In genomic region chr7:88184848-88185304, GRCh38 we compare ENCODE assay signal across 1 cellular context.
TF ChIP-seq lines count a peak whose summit lies in the region.

No MANE protein-coding gene starts in this region.

TF ChIP-seq in GM12878, 131 proteins besides CTCF, POLR2A, EP300 and RAD21 (continued from another document):
- no peak for TF ChIP-seq ZNF207 (IDR thresholded peaks at IDR 0.05; ENCODE audit: borderline replicate concordance)
- TF ChIP-seq GATAD2B (conservative IDR thresholded peaks at IDR 0.05; ENCODE audit: low read depth) = no peak
- no peak for TF ChIP-seq KAT2A (conservative IDR thresholded peaks at IDR 0.05; ENCODE audit: control insufficient read depth, low read depth, low read length)
- no peak for TF ChIP-seq ZNF622 (IDR thresholded peaks at IDR 0.05)
- peak; percentile 80 for TF ChIP-seq ZNF687 (IDR thresholded peaks at IDR 0.05)
- no peak for TF ChIP-seq MAX (IDR thresholded peaks at IDR 0.05; ENCODE audit: low read depth, low read length)
- TF ChIP-seq SUZ12 (IDR thresholded peaks at IDR 0.05; ENCODE audit: unreplicated experiment) = no peak
- no peak for TF ChIP-seq MYB (IDR thresholded peaks at IDR 0.05; ENCODE audit: borderline replicate concordance, low read depth, low read length)
- TF ChIP-seq CHD1 (IDR thresholded peaks at IDR 0.05; ENCODE audit: low read depth, low read length) = no peak
- TF ChIP-seq JUND (IDR thresholded peaks at IDR 0.05; ENCODE audit: low read depth, low read length) = no peak
- TF ChIP-seq ATF2 (IDR thresholded peaks at IDR 0.05; ENCODE audit: low read length) = no peak
- peak; percentile 28; the same call in 1 of the 2 replicates for TF ChIP-seq ELK1 (IDR thresholded peaks at IDR 0.05; ENCODE audit: low read depth, low read length)
- TF ChIP-seq ZBTB11 (CRISPR knock-in tag; IDR thresholded peaks at IDR 0.05) = no peak
- TF ChIP-seq ZBED1 (IDR thresholded peaks at IDR 0.05; ENCODE audit: borderline replicate concordance) = no peak
- peak; percentile 85 for TF ChIP-seq RELB (IDR thresholded peaks at IDR 0.05; ENCODE audit: low read depth)
- no peak for TF ChIP-seq E2F8 (IDR thresholded peaks at IDR 0.05; ENCODE audit: low read depth, partially characterized antibody)
- TF ChIP-seq KDM1A (IDR thresholded peaks at IDR 0.05; ENCODE audit: borderline replicate concordance) = no peak
- no peak for TF ChIP-seq ZZZ3 (IDR thresholded peaks at IDR 0.05; ENCODE audit: control insufficient read depth, insufficient read length, low read depth)
- no peak for TF ChIP-seq STAT1 (conservative IDR thresholded peaks at IDR 0.05)
- no peak for TF ChIP-seq TCF7 (IDR thresholded peaks at IDR 0.05; ENCODE audit: borderline replicate concordance)
- TF ChIP-seq NBN (IDR thresholded peaks at IDR 0.05) = peak; percentile 57; the same call in 1 of the 2 replicates
- TF ChIP-seq RUNX3 (IDR thresholded peaks at IDR 0.05; ENCODE audit: low read length) = 0 out of 2 replicates have a peak, but pooled peaks have one; percentile 16
- TF ChIP-seq USF1 (IDR thresholded peaks at IDR 0.05; ENCODE audit: borderline replicate concordance, extremely low read length, insufficient read depth, low read depth, low read length) = no peak
- TF ChIP-seq MTA2 (IDR thresholded peaks at IDR 0.05; ENCODE audit: low read depth) = peak; percentile 86
- TF ChIP-seq NRF1 (conservative IDR thresholded peaks at IDR 0.05; ENCODE audit: low read depth, low read length) = no peak
- TF ChIP-seq SIX5 (IDR thresholded peaks at IDR 0.05; ENCODE audit: low read depth, low read length, severe bottlenecking) = no peak
- no peak for TF ChIP-seq STAT3 (IDR thresholded peaks at IDR 0.05; ENCODE audit: low read depth, low read length)
- no peak for TF ChIP-seq CBX5 (IDR thresholded peaks at IDR 0.05; ENCODE audit: low read depth)
- TF ChIP-seq HDGF (IDR thresholded peaks at IDR 0.05) = no peak
- TF ChIP-seq SMAD5 (IDR thresholded peaks at IDR 0.05; ENCODE audit: low read depth) = no peak
- no peak for TF ChIP-seq RBBP5 (conservative IDR thresholded peaks at IDR 0.05)
- peak in 1 of 2 experiments; percentile 60; a peak in 2 of 4 replicates for TF ChIP-seq IKZF2 (IDR thresholded peaks at IDR 0.05)
- TF ChIP-seq ATF7 (IDR thresholded peaks at IDR 0.05; ENCODE audit: low read depth) = peak; percentile 41; the same call in 1 of the 2 replicates
- TF ChIP-seq, protein P1, sequence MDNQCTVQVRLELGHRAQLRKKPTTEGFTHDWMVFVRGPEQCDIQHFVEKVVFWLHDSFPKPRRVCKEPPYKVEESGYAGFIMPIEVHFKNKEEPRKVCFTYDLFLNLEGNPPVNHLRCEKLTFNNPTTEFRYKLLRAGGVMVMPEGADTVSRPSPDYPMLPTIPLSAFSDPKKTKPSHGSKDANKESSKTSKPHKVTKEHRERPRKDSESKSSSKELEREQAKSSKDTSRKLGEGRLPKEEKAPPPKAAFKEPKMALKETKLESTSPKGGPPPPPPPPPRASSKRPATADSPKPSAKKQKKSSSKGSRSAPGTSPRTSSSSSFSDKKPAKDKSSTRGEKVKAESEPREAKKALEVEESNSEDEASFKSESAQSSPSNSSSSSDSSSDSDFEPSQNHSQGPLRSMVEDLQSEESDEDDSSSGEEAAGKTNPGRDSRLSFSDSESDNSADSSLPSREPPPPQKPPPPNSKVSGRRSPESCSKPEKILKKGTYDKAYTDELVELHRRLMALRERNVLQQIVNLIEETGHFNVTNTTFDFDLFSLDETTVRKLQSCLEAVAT (IDR thresholded peaks at IDR 0.05) = peak; percentile 42; the same call in 1 of the 2 replicates
TF ChIP-seq in GM12878: peak in this region for 15.
